Comparison of ENCODE assay signal across 1 cellular context in genomic region chr22:31160328-31160978, GRCh38.
TF ChIP-seq lines count a peak whose summit lies in the region.

No MANE protein-coding gene starts in this region.

TF ChIP-seq in HepG2, 621 proteins besides CTCF, POLR2A, EP300 and RAD21:
- TF ChIP-seq ZNF441 (CRISPR knock-in tag; IDR thresholded peaks at IDR 0.05; ENCODE audit: borderline replicate concordance) (peak; percentile 9; the same call in 1 of the 2 replicates), ADNP (CRISPR knock-in tag; IDR thresholded peaks at IDR 0.05) (no peak), KLF16 (CRISPR knock-in tag; IDR thresholded peaks at IDR 0.05) (no peak), MAFG (CRISPR knock-in tag; IDR thresholded peaks at IDR 0.05) (no peak), ZNF121 (CRISPR knock-in tag; IDR thresholded peaks at IDR 0.05) (peak; percentile 62; the same call in 1 of the 2 replicates), HNF1A (IDR thresholded peaks at IDR 0.05; ENCODE audit: low read depth) (no peak), HNF1A (CRISPR knock-in tag; IDR thresholded peaks at IDR 0.05; ENCODE audit: borderline replicate concordance) (no peak), GATAD2A (CRISPR knock-in tag; IDR thresholded peaks at IDR 0.05) (no peak), U2AF1 (optimal IDR thresholded peaks at IDR 0.05; ENCODE audit: low read depth, low read length) (peak; percentile 11), YEATS4 (CRISPR knock-in tag; IDR thresholded peaks at IDR 0.05; ENCODE audit: borderline replicate concordance) (peak; percentile 32), NFYC (CRISPR knock-in tag; IDR thresholded peaks at IDR 0.05) (peak; percentile 3; the same call in 1 of the 2 replicates), ZNF576 (CRISPR knock-in tag; IDR thresholded peaks at IDR 0.05) (no peak), ZNF770 (CRISPR knock-in tag; IDR thresholded peaks at IDR 0.05) (no peak), CREM (IDR thresholded peaks at IDR 0.05) (no peak), CREM (CRISPR knock-in tag; IDR thresholded peaks at IDR 0.05) (no peak), ZNF607 (CRISPR knock-in tag; IDR thresholded peaks at IDR 0.05; ENCODE audit: borderline replicate concordance) (no peak), ISX (CRISPR knock-in tag; conservative IDR thresholded peaks at IDR 0.05) (no peak), TCF7L2 (IDR thresholded peaks at IDR 0.05; ENCODE audit: low read depth, low read length) (no peak), GFI1 (CRISPR knock-in tag; IDR thresholded peaks at IDR 0.05; ENCODE audit: borderline replicate concordance) (0 out of 2 replicates have a peak, but pooled peaks have one; percentile 7), MEF2D (CRISPR knock-in tag; IDR thresholded peaks at IDR 0.05) (0 out of 2 replicates have a peak, but pooled peaks have one; percentile 8), ZFP36L1 (CRISPR knock-in tag; IDR thresholded peaks at IDR 0.05) (no peak), ZBTB1 (CRISPR knock-in tag; IDR thresholded peaks at IDR 0.05; ENCODE audit: borderline replicate concordance) (no peak), ZFX (CRISPR knock-in tag; IDR thresholded peaks at IDR 0.05; ENCODE audit: low read depth) (peak; percentile 65; the same call in 1 of the 2 replicates)
- TF ChIP-seq, protein P1, sequence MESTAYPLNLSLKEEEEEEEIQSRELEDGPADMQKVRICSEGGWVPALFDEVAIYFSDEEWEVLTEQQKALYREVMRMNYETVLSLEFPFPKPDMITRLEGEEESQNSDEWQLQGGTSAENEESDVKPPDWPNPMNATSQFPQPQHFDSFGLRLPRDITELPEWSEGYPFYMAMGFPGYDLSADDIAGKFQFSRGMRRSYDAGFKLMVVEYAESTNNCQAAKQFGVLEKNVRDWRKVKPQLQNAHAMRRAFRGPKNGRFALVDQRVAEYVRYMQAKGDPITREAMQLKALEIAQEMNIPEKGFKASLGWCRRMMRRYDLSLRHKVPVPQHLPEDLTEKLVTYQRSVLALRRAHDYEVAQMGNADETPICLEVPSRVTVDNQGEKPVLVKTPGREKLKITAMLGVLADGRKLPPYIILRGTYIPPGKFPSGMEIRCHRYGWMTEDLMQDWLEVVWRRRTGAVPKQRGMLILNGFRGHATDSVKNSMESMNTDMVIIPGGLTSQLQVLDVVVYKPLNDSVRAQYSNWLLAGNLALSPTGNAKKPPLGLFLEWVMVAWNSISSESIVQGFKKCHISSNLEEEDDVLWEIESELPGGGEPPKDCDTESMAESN (CRISPR knock-in tag; conservative IDR thresholded peaks at IDR 0.05), result 0 out of 2 replicates have a peak, but pooled peaks have one; percentile 18
- TF ChIP-seq, protein P2, sequence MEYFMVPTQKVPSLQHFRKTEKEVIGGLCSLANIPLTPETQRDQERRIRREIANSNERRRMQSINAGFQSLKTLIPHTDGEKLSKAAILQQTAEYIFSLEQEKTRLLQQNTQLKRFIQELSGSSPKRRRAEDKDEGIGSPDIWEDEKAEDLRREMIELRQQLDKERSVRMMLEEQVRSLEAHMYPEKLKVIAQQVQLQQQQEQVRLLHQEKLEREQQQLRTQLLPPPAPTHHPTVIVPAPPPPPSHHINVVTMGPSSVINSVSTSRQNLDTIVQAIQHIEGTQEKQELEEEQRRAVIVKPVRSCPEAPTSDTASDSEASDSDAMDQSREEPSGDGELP (IDR thresholded peaks at IDR 0.05; ENCODE audit: borderline replicate concordance, low read depth), result 0 out of 2 replicates have a peak, but pooled peaks have one; percentile 5
- TF ChIP-seq, protein P3, sequence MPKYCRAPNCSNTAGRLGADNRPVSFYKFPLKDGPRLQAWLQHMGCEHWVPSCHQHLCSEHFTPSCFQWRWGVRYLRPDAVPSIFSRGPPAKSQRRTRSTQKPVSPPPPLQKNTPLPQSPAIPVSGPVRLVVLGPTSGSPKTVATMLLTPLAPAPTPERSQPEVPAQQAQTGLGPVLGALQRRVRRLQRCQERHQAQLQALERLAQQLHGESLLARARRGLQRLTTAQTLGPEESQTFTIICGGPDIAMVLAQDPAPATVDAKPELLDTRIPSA (CRISPR knock-in tag; IDR thresholded peaks at IDR 0.05; ENCODE audit: borderline replicate concordance), result 0 out of 2 replicates have a peak, but pooled peaks have one; percentile 57
- TF ChIP-seq, protein P4, sequence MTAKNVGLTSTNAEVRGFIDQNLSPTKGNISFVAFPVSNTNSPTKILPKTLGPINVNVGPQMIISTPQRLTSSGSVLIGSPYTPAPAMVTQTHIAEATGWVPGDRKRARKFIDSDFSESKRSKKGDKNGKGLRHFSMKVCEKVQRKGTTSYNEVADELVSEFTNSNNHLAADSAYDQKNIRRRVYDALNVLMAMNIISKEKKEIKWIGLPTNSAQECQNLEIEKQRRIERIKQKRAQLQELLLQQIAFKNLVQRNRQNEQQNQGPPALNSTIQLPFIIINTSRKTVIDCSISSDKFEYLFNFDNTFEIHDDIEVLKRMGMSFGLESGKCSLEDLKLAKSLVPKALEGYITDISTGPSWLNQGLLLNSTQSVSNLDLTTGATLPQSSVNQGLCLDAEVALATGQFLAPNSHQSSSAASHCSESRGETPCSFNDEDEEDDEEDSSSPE (CRISPR knock-in tag; IDR thresholded peaks at IDR 0.05), result 0 out of 2 replicates have a peak, but pooled peaks have one; percentile 11
